8 cellular contexts compared by ENCODE assay signal in genomic region chr19:1438035-1438932, GRCh38. TPM values are rescaled to one million over a fixed set of nuclear protein-coding genes. Genes with fewer than 3 reads are reported as not detected.
DNase-seq lines count a peak whose midpoint lies in the region; ATAC-seq and TF ChIP-seq lines count a peak whose summit lies in the region.

RPS15 (plus strand) TSS chr19:1438396; CDS start chr19:1438426, 30 bp downstream.

- peak; percentile 82 for ATAC-seq in GM19043 (IDR thresholded peaks at IDR 0.05; ENCODE audit: low read depth, unreplicated experiment)
- peak; percentile 83 for ATAC-seq in HG03439 (IDR thresholded peaks at IDR 0.05; ENCODE audit: unreplicated experiment)

- peaks cover 13% of the 10 kb centered on the region for H3K36me3 Mint-ChIP-seq in chondrocyte (ENCODE audit: low read depth)

- H3K9me3 Mint-ChIP-seq in chondrocyte (ENCODE audit: low read depth): no peaks in the 10 kb centered on the region

- peaks cover 25% of the 10 kb centered on the region for H3K4me1 Mint-ChIP-seq in chondrocyte (ENCODE audit: low read depth)

- peak within 1 kb of the TSS; percentile 100 for H3K27ac Mint-ChIP-seq in chondrocyte (ENCODE audit: unreplicated experiment)

- H3K27me3 Mint-ChIP-seq in chondrocyte (ENCODE audit: low read depth): no peaks in the 10 kb centered on the region

- H3K4me3 Mint-ChIP-seq in chondrocyte (ENCODE audit: unreplicated experiment): peak within 1 kb of the TSS; percentile 97

- DNase-seq in Ammon's horn (ENCODE audit: low spot score): peak; percentile 96
- DNase-seq in NCI-H510A treated with DMSO at 0.1 percent for 48 hours (lab: John Stamatoyannopoulos, UW): peak; percentile 84
- DNase-seq in activated CD4-positive, alpha-beta T cell treated with anti-CD3 and anti-CD28 coated beads for 24 hours (ENCODE audit: low read depth in 2 of 2): peak; percentile 92 to 93
- DNase-seq in chondrocyte (ENCODE audit: low spot score): peak; percentile 98
- peak; percentile 95 for DNase-seq in kidney tubule cell (ENCODE audit: low spot score)
- DNase-seq in stimulated activated CD4-positive, alpha-beta T cell treated with anti-CD3 and anti-CD28 coated beads, Interleukin-1b, Interleukin-23, amount 100 ng/mL, for 1 hour (ENCODE audit: low read depth in 2 of 2): peak; percentile 91 to 92

- TF ChIP-seq CTCF in chondrocyte (IDR thresholded peaks at IDR 0.05): peak; percentile 89

RNA-seq across cellular contexts. Expression of gene RPS15, which starts in this region (rescaled TPM):
- 614 to 734 TPM (median 636 TPM) in 3 replicates for total RNA-seq in chondrocyte

Comparison
In these comparisons a context has a peak if more than half of its experiments do, and no peak if none do; other contexts are left out.
1. Peak in every context shown above with its lines: DNase-seq and ATAC-seq.